ENCODE assay signal across 9 cellular contexts in the genomic region with DNA sequence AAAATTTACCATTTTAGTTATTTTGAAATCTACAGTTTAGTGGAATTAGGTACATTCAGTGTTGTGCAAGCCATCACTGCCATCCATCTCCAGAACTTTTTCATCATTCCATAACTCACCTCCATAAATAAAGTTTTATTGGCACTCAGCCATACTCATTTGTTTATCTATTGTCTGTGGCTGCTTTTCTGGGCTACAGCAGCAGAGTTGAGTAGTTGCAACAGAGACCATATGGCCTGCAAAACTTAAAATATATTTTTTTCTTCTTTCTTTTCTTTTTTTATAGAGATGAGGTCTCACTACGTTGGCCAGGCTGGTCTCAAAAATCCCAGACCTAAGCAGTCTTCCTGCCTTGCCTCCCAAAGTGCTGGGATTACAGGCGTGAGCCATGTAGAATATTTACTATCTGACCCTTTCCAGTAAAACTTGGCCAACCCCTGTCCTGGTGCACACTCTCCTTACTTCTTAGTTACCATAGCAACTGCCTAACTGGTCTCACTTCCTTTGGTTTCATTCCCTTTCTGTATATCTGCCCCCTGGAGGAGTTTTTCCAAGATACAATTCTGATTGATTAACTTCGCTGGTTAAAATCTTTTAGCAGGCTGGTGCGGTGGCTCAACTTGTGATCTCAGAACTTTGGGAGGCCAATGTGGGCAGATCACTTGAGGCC.
A peak's percentile ranks its signal among the peaks of the same experiment; 100 is the strongest.
DNase-seq lines count a peak whose midpoint lies in the region; ATAC-seq and TF ChIP-seq lines count a peak whose summit lies in the region.
"Had no signal": no experiment of that assay in that cellular context is flagged by ENCODE, and none has a peak within 500 bp of the region (broad histone marks: within the 10 kb centered on the region; RNA-seq: fewer than 3 reads in every experiment).

No MANE protein-coding gene starts in this region.

- in situ Hi-C loops in SK-MEL-5 (cut with HindIII; ENCODE audit: low pct_unique_long_range_greater_than_20kb, low sequenced_read_pairs) = no loop called here

- H3K36me3 ChIP-seq in SJCRH30 = no peaks in the 10 kb centered on the region

- no peak overlapping the region for H3K4me3 Mint-ChIP-seq in activated naive CD4-positive, alpha-beta T cell treated with anti-CD3 and anti-CD28 coated beads, Interleukin-2, amount 10 ng/mL, durations not matched to agents 7 days and 5 days
- no peak overlapping the region for H3K4me3 Mint-ChIP-seq in stimulated activated effector memory CD8-positive, alpha-beta T cell treated with anti-CD3 and anti-CD28 coated beads, Interleukin-12 subunit alpha, Interleukin-12 subunit beta, amount 100 ng/mL, for 72 hours

- CTCF ChIA-PET in activated naive CD4-positive, alpha-beta T cell treated with anti-CD3 and anti-CD28 coated beads, Interleukin-2, amount 10 ng/mL, durations not matched to agents 7 days and 5 days (lab: Charles Lee) = no interaction called here

- H3K27me3 ChIP-seq in SJCRH30 = no peaks in the 10 kb centered on the region

- peak overlapping the region; percentile 65 for H3K27ac Mint-ChIP-seq in activated naive CD4-positive, alpha-beta T cell treated with anti-CD3 and anti-CD28 coated beads, Interleukin-2, amount 10 ng/mL, durations not matched to agents 7 days and 5 days
- H3K27ac Mint-ChIP-seq in activated naive CD4-positive, alpha-beta T cell treated with anti-CD3 and anti-CD28 coated beads, Interleukin-2, amount 50 U/mL, for 72 hours = no peak overlapping the region
- peak overlapping the region; percentile 16 for H3K27ac Mint-ChIP-seq in stimulated activated effector memory CD8-positive, alpha-beta T cell treated with anti-CD3 and anti-CD28 coated beads, Interleukin-12 subunit alpha, Interleukin-12 subunit beta, amount 100 ng/mL, for 72 hours

- H3K36me3 Mint-ChIP-seq in activated naive CD4-positive, alpha-beta T cell treated with anti-CD3 and anti-CD28 coated beads, Interleukin-2, amount 10 ng/mL, durations not matched to agents 7 days and 5 days = no peaks in the 10 kb centered on the region
- peaks cover 0 to 5% of the 10 kb centered on the region in 2 donors for H3K36me3 Mint-ChIP-seq in activated naive CD4-positive, alpha-beta T cell treated with anti-CD3 and anti-CD28 coated beads, Interleukin-2, amount 50 U/mL, for 72 hours
- H3K36me3 Mint-ChIP-seq in stimulated activated effector memory CD8-positive, alpha-beta T cell treated with anti-CD3 and anti-CD28 coated beads, Interleukin-12 subunit alpha, Interleukin-12 subunit beta, amount 100 ng/mL, for 72 hours = peaks cover 7% of the 10 kb centered on the region

- H3K9me3 Mint-ChIP-seq in activated naive CD4-positive, alpha-beta T cell treated with anti-CD3 and anti-CD28 coated beads, Interleukin-2, amount 10 ng/mL, durations not matched to agents 7 days and 5 days = no peaks in the 10 kb centered on the region
- H3K9me3 Mint-ChIP-seq in activated naive CD4-positive, alpha-beta T cell treated with anti-CD3 and anti-CD28 coated beads, Interleukin-2, amount 50 U/mL, for 72 hours = no peaks in the 10 kb centered on the region
- H3K9me3 Mint-ChIP-seq in stimulated activated effector memory CD8-positive, alpha-beta T cell treated with anti-CD3 and anti-CD28 coated beads, Interleukin-12 subunit alpha, Interleukin-12 subunit beta, amount 100 ng/mL, for 72 hours = no peaks in the 10 kb centered on the region

- no peak for DNase-seq in activated naive CD4-positive, alpha-beta T cell treated with anti-CD3 and anti-CD28 coated beads, Interleukin-2, amount 10 ng/mL, durations not matched to agents 7 days and 5 days
- DNase-seq in activated naive CD4-positive, alpha-beta T cell treated with anti-CD3 and anti-CD28 coated beads, Interleukin-2, amount 50 U/mL, for 72 hours (ENCODE audit: low spot score in 2 of 2) = no peak
- DNase-seq in SK-MEL-5 (ENCODE audit: low read depth, low spot score) (peak; percentile 46), foreskin fibroblast (peak; percentile 54 to 62), putamen (ENCODE audit: low spot score) (no peak), SJCRH30 (no peak)
- no peak for DNase-seq in stimulated activated effector memory CD8-positive, alpha-beta T cell treated with anti-CD3 and anti-CD28 coated beads, Interleukin-12 subunit alpha, Interleukin-12 subunit beta, amount 100 ng/mL, for 72 hours (ENCODE audit: low spot score in 2 of 2)
- DNase-seq: effector CD4-positive, alpha-beta T cell had no signal

- H3K4me3 ChIP-seq in foreskin fibroblast (ENCODE audit: low read depth in 1 of 2, low read length in 2 of 2) = no peak overlapping the region
- no peak overlapping the region for H3K4me3 ChIP-seq in SJCRH30

- no peak overlapping the region for H3K27ac ChIP-seq in SJCRH30

- no peaks in the 10 kb centered on the region for H3K4me1 Mint-ChIP-seq in activated naive CD4-positive, alpha-beta T cell treated with anti-CD3 and anti-CD28 coated beads, Interleukin-2, amount 10 ng/mL, durations not matched to agents 7 days and 5 days
- peaks cover 34% of the 10 kb centered on the region for H3K4me1 Mint-ChIP-seq in stimulated activated effector memory CD8-positive, alpha-beta T cell treated with anti-CD3 and anti-CD28 coated beads, Interleukin-12 subunit alpha, Interleukin-12 subunit beta, amount 100 ng/mL, for 72 hours

- ATAC-seq in activated naive CD4-positive, alpha-beta T cell treated with anti-CD3 and anti-CD28 coated beads, Interleukin-2, amount 50 U/mL, for 72 hours = no peak
- no peak for ATAC-seq in stimulated activated effector memory CD8-positive, alpha-beta T cell treated with anti-CD3 and anti-CD28 coated beads, Interleukin-12 subunit alpha, Interleukin-12 subunit beta, amount 100 ng/mL, for 72 hours
- ATAC-seq in HG03045 (IDR thresholded peaks at IDR 0.05; ENCODE audit: unreplicated experiment) = no peak

- H3K9me3 ChIP-seq in SJCRH30 (replicated peaks) = no peaks in the 10 kb centered on the region

- H3K4me1 ChIP-seq in SJCRH30 = no peaks in the 10 kb centered on the region

- H3K27me3 Mint-ChIP-seq in activated naive CD4-positive, alpha-beta T cell treated with anti-CD3 and anti-CD28 coated beads, Interleukin-2, amount 10 ng/mL, durations not matched to agents 7 days and 5 days = no peaks in the 10 kb centered on the region

- TF ChIP-seq CTCF in foreskin fibroblast (IDR thresholded peaks at IDR 0.05; ENCODE audit: low read depth, low read length) = peak; percentile 20

Comparison
In these comparisons a context has a peak if more than half of its experiments do, and no peak if none do; other contexts are left out.
1. H3K27ac Mint-ChIP-seq: peak in activated naive CD4-positive, alpha-beta T cell treated with anti-CD3 and anti-CD28 coated beads, Interleukin-2, amount 10 ng/mL, durations not matched to agents 7 days and 5 days (single experiment) and stimulated activated effector memory CD8-positive, alpha-beta T cell treated with anti-CD3 and anti-CD28 coated beads, Interleukin-12 subunit alpha, Interleukin-12 subunit beta, amount 100 ng/mL, for 72 hours (single experiment); none in activated naive CD4-positive, alpha-beta T cell treated with anti-CD3 and anti-CD28 coated beads, Interleukin-2, amount 50 U/mL, for 72 hours (0 of 2).
2. DNase-seq: peak in SK-MEL-5 (single experiment) and foreskin fibroblast (2 of 2); none in activated naive CD4-positive, alpha-beta T cell treated with anti-CD3 and anti-CD28 coated beads, Interleukin-2, amount 10 ng/mL, durations not matched to agents 7 days and 5 days (single experiment), activated naive CD4-positive, alpha-beta T cell treated with anti-CD3 and anti-CD28 coated beads, Interleukin-2, amount 50 U/mL, for 72 hours (0 of 2), stimulated activated effector memory CD8-positive, alpha-beta T cell treated with anti-CD3 and anti-CD28 coated beads, Interleukin-12 subunit alpha, Interleukin-12 subunit beta, amount 100 ng/mL, for 72 hours (0 of 2), putamen (single experiment) and SJCRH30 (0 of 2).